Comparison of ENCODE assay signal across 13 cellular contexts in the genomic region with DNA sequence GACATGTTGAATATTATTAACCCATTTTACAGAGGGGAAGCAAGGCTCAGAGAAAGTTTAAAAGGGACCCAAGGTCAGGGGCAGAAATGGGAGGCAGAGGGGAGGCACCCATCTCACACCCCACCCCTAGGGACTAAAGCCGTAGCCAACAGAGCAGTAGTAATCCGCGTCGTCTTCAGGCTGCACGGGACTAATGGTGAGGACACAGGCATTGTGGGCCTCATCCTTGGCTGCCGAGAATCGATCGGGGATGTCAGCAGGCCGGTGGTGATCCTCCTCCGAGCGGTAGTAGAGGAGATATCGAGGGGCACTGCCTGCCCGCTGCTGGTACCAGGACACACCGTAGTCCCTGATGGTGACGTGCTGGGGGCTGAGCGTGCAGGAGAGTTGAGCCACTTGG.
DNase-seq lines count a peak whose midpoint lies in the region; ATAC-seq, FAIRE-seq and TF ChIP-seq lines count a peak whose summit lies in the region.
"Had no signal": no experiment of that assay in that cellular context is flagged by ENCODE, and none has a peak within 500 bp of the region (broad histone marks: within the 10 kb centered on the region; RNA-seq: fewer than 3 reads in every experiment).

No MANE protein-coding gene starts in this region.

- no peak for DNase-seq in activated naive CD4-positive, alpha-beta T cell treated with Interleukin-2 at 50 U/mL for 16 hours
- DNase-seq in memory B cell (ENCODE audit: low spot score in 2 of 2) (no peak), urothelium cell line (ENCODE audit: low spot score) (no peak), medulla oblongata (ENCODE audit: extremely low spot score) (no peak), NCI-H2171 treated with DMSO at 0.1 percent for 48 hours (lab: John Stamatoyannopoulos, UW) (no peak)
- DNase-seq: activated T-cell treated with anti-CD3 and anti-CD28 coated beads, Interleukin-2, amount 50 U/mL, for 1 hour; dorsolateral prefrontal cortex; NCI-H1092; WERI-Rb-1 had no signal

- no peaks in the 10 kb centered on the region for H3K79me2 ChIP-seq in OCI-LY1 (ENCODE audit: insufficient read depth, low read length)

- H3K36me3 Mint-ChIP-seq in activated naive CD4-positive, alpha-beta T cell treated with anti-CD3 and anti-CD28 coated beads, Interleukin-2, amount 50 U/mL, for 24 hours = no peaks in the 10 kb centered on the region
- H3K36me3 Mint-ChIP-seq in memory B cell = peaks cover 5% of the 10 kb centered on the region

- H3K4me2 ChIP-seq in OCI-LY1 (ENCODE audit: low read length) = peak overlapping the region; percentile 98

- no peak for TF ChIP-seq CTCF in OCI-LY1 (IDR thresholded peaks at IDR 0.05; ENCODE audit: low read length)

- H3K27ac Mint-ChIP-seq in activated naive CD4-positive, alpha-beta T cell treated with anti-CD3 and anti-CD28 coated beads, Interleukin-2, amount 50 U/mL, for 24 hours = no peak overlapping the region
- peak overlapping the region; percentile 97 for H3K27ac Mint-ChIP-seq in memory B cell

- peak overlapping the region; percentile 97 for H3K9ac ChIP-seq in OCI-LY1 (ENCODE audit: low read length)

- no peaks in the 10 kb centered on the region for H3K27me3 ChIP-seq in OCI-LY1 (ENCODE audit: insufficient read depth, low read length)
- H3K27me3 ChIP-seq: dorsolateral prefrontal cortex, SJSA1 had no signal

- peaks cover 4% of the 10 kb centered on the region; the same call in 1 of the 2 replicates for H3F3A ChIP-seq in OCI-LY1 (ENCODE audit: insufficient read depth, low read length)

- peak overlapping the region; percentile 94 for H3K4me3 ChIP-seq in OCI-LY1 (ENCODE audit: low read depth, low read length, poor library complexity, severe bottlenecking)
- H3K4me3 ChIP-seq: dorsolateral prefrontal cortex, SJSA1 had no signal

- H3K36me3 ChIP-seq in OCI-LY1 (ENCODE audit: insufficient read depth, low read length) = no peaks in the 10 kb centered on the region
- H3K36me3 ChIP-seq: SJSA1, WERI-Rb-1 had no signal

- peaks cover 11% of the 10 kb centered on the region for H3K4me1 Mint-ChIP-seq in activated naive CD4-positive, alpha-beta T cell treated with anti-CD3 and anti-CD28 coated beads, Interleukin-2, amount 50 U/mL, for 24 hours
- peaks cover 39% of the 10 kb centered on the region for H3K4me1 Mint-ChIP-seq in memory B cell

- no peaks in the 10 kb centered on the region for H3K9me3 ChIP-seq in OCI-LY1 (ENCODE audit: low read length)

- H3K27ac ChIP-seq in OCI-LY1 (ENCODE audit: low read depth, low read length, poor library complexity, severe bottlenecking) = peak overlapping the region; percentile 94
- H3K27ac ChIP-seq: SJSA1, WERI-Rb-1 had no signal

- no peaks in the 10 kb centered on the region for H3K9me2 ChIP-seq in OCI-LY1 (ENCODE audit: low read depth, low read length)

- ATAC-seq in memory B cell (ENCODE audit: low read depth) (peak; percentile 54), GM21825 (IDR thresholded peaks at IDR 0.05; ENCODE audit: unreplicated experiment) (no peak)

- peaks cover 64% of the 10 kb centered on the region for H3K4me1 ChIP-seq in OCI-LY1 (ENCODE audit: insufficient read depth, low read length, severe bottlenecking)

- peak; percentile 52 for FAIRE-seq in urothelium cell line (lab: Jason Lieb, UNC)

- H3K9me3 Mint-ChIP-seq in activated naive CD4-positive, alpha-beta T cell treated with anti-CD3 and anti-CD28 coated beads, Interleukin-2, amount 50 U/mL, for 24 hours = no peaks in the 10 kb centered on the region
- no peaks in the 10 kb centered on the region for H3K9me3 Mint-ChIP-seq in memory B cell

- H4K20me1 ChIP-seq in OCI-LY1 (ENCODE audit: insufficient read depth, low read length) = no peaks in the 10 kb centered on the region

- H3K4me3 Mint-ChIP-seq in activated naive CD4-positive, alpha-beta T cell treated with anti-CD3 and anti-CD28 coated beads, Interleukin-2, amount 50 U/mL, for 24 hours = peak overlapping the region; percentile 30
- peak overlapping the region; percentile 96 for H3K4me3 Mint-ChIP-seq in memory B cell

- no peak overlapping the region for H2AFZ ChIP-seq in OCI-LY1 (ENCODE audit: low read length)

- H3K27me3 Mint-ChIP-seq in activated naive CD4-positive, alpha-beta T cell treated with anti-CD3 and anti-CD28 coated beads, Interleukin-2, amount 50 U/mL, for 24 hours = no peaks in the 10 kb centered on the region
- H3K27me3 Mint-ChIP-seq in memory B cell = no peaks in the 10 kb centered on the region
